In the genomic region with DNA sequence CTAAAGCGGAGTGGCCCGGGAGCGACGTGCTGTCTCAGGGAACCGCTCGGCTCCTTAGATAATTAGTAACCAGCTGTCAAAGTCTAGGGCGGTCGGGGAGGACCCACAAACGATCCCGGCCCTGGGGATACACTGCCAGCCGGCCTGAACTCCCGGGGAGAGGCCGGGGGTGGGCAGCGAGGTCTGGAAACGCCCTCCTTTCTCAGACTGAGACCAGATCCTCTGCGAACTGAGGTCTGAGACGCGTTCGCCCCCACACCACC, we compare ENCODE assay signal across 10 cellular contexts. TPM values are rescaled to one million over a fixed set of nuclear protein-coding genes. Genes with fewer than 3 reads are reported as not detected.
DNase-seq lines count a peak whose midpoint lies in the region; ATAC-seq and TF ChIP-seq lines count a peak whose summit lies in the region.
"Had no signal": no experiment of that assay in that cellular context is flagged by ENCODE, and none has a peak within 500 bp of the region (broad histone marks: within the 10 kb centered on the region; RNA-seq: fewer than 3 reads in every experiment).

No MANE protein-coding gene starts in this region.

- DNase-seq in DMS53 (lab: John Stamatoyannopoulos, UW) (peak; percentile 43), DMS53 treated with DMSO at 0.1 percent for 48 hours (lab: John Stamatoyannopoulos, UW; ENCODE audit: unreplicated experiment) (no peak), NCI-H69 (lab: John Stamatoyannopoulos, UW) (peak; percentile 41), iPS DF 6.9 (ENCODE audit: low read depth, low spot score) (no peak), gastrocnemius medialis (no peak), NCI-H1930 (lab: John Stamatoyannopoulos, UW) (no peak), posterior vena cava (ENCODE audit: low spot score) (no peak), SW480 (ENCODE audit: low spot score) (no peak)
- DNase-seq: 8988T, KG1 had no signal

- intact Hi-C loops in gastrocnemius medialis (cut with DNase I; ENCODE audit: low total_unique reads), result no loop called here
- intact Hi-C loops in posterior vena cava (cut with DNase I), result no loop called here

- H3K4me3 ChIP-seq in iPS DF 6.9 (ENCODE audit: low read length) (peak overlapping the region; percentile 3; the same call in 1 of the 2 replicates), gastrocnemius medialis (peak overlapping the region; percentile 12 to 44 (median 31))

- H3K27ac ChIP-seq in iPS DF 6.9 (ENCODE audit: low read length), result no peak overlapping the region
- no peak overlapping the region for H3K27ac ChIP-seq in gastrocnemius medialis

- no peak for TF ChIP-seq POLR2A in gastrocnemius medialis (IDR thresholded peaks at IDR 0.05)

- in situ Hi-C loops in gastrocnemius medialis (cut with MboI; ENCODE audit: low sequenced_read_pairs in 4 of 4), result loop anchor here in 1 of 4 donors (25.0 kb wide), 1 partner anchor 94 kb away; no protein-coding TSS in a partner anchor

- H3K9me3 ChIP-seq in iPS DF 6.9 (ENCODE audit: control insufficient read depth, insufficient read depth, low read length), result no peaks in the 10 kb centered on the region
- H3K9me3 ChIP-seq in gastrocnemius medialis, result no peaks in the 10 kb centered on the region

- TF ChIP-seq CTCF in gastrocnemius medialis (IDR thresholded peaks at IDR 0.05 in 4 of 5, conservative IDR thresholded peaks at IDR 0.05 in 1 of 5), result no peak

- WGBS in iPS DF 6.9 (ENCODE audit: insufficient coverage, insufficient read length), result no CpG with 5 or more reads among the region's 19 CpGs

- H3K36me3 ChIP-seq in iPS DF 6.9 (ENCODE audit: control insufficient read depth, insufficient read depth, low read length) (no peaks in the 10 kb centered on the region), gastrocnemius medialis (no peaks in the 10 kb centered on the region)

- H3K27me3 ChIP-seq in iPS DF 6.9 (ENCODE audit: control insufficient read depth, insufficient read depth, low read length) (peaks cover 82% of the 10 kb centered on the region), gastrocnemius medialis (peaks cover 82 to 93% (median 90%) of the 10 kb centered on the region in 3 donors)

- H3K4me1 ChIP-seq in iPS DF 6.9 (ENCODE audit: control insufficient read depth, insufficient read depth, low read length) (no peaks in the 10 kb centered on the region; the same call in 1 of the 2 replicates), gastrocnemius medialis (peaks cover 15 to 22% of the 10 kb centered on the region in 2 donors)

- no peak for ATAC-seq in gastrocnemius medialis

RNA-seq across cellular contexts. Expression of a gene that starts 1.3 kb away (rescaled TPM):
- total RNA-seq in gastrocnemius medialis (not detected), posterior vena cava (not detected)

Comparison
In these comparisons a context has a peak if more than half of its experiments do, and no peak if none do; other contexts are left out.
1. DNase-seq: peak in DMS53 (single experiment) and NCI-H69 (single experiment); none in DMS53 treated with DMSO at 0.1 percent for 48 hours (single experiment), iPS DF 6.9 (single experiment), gastrocnemius medialis (0 of 2), NCI-H1930 (0 of 2), posterior vena cava (single experiment) and SW480 (single experiment).